ENCODE assay signal across 8 cellular contexts in genomic region chr9:125706661-125707539, GRCh38. TPM values are rescaled to one million over a fixed set of nuclear protein-coding genes. Genes with fewer than 3 reads are reported as not detected.
DNase-seq lines count a peak whose midpoint lies in the region; ATAC-seq and TF ChIP-seq lines count a peak whose summit lies in the region.

Gene MAPKAP1 (minus strand): TSS chr9:125707208. CDS start chr9:125672574, 34,634 bp downstream.

- H3K27ac ChIP-seq in OCI-LY3 (ENCODE audit: low read length) = peak within 1 kb of the TSS; percentile 45

- peak within 1 kb of the TSS; percentile 84 for H3K27ac Mint-ChIP-seq in endothelial cell (ENCODE audit: unreplicated experiment)
- H3K27ac Mint-ChIP-seq in mesothelial cell of epicardium = peak within 1 kb of the TSS; percentile 86

- H3K9ac ChIP-seq in OCI-LY3 (ENCODE audit: low read length) = peak within 1 kb of the TSS; percentile 88

- peaks cover 3% of the 10 kb centered on the region for H3K36me3 Mint-ChIP-seq in endothelial cell (ENCODE audit: low read depth, unreplicated experiment)
- H3K36me3 Mint-ChIP-seq in mesothelial cell of epicardium = peaks cover 5% of the 10 kb centered on the region

- no peaks in the 10 kb centered on the region; the same call in 1 of the 2 replicates for H4K20me1 ChIP-seq in OCI-LY3 (ENCODE audit: insufficient read depth, low read length)

- H3K4me1 Mint-ChIP-seq in endothelial cell (ENCODE audit: unreplicated experiment) (peaks cover 9% of the 10 kb centered on the region), mesothelial cell of epicardium (peaks cover 17% of the 10 kb centered on the region)

- H3K36me3 ChIP-seq in OCI-LY3 (replicated peaks; ENCODE audit: low read depth, low read length) = no peaks in the 10 kb centered on the region

- peaks cover 51% of the 10 kb centered on the region for H3K79me2 ChIP-seq in OCI-LY3 (ENCODE audit: low read length)

- H3K9me3 Mint-ChIP-seq in endothelial cell (ENCODE audit: unreplicated experiment) = no peaks in the 10 kb centered on the region
- H3K9me3 Mint-ChIP-seq in mesothelial cell of epicardium = no peaks in the 10 kb centered on the region

- peak within 1 kb of the TSS; percentile 96 for H3K4me3 ChIP-seq in OCI-LY3 (ENCODE audit: low read length)

- H3K4me3 Mint-ChIP-seq in endothelial cell (ENCODE audit: unreplicated experiment) = peak within 1 kb of the TSS; percentile 94
- peak within 1 kb of the TSS; percentile 80 for H3K4me3 Mint-ChIP-seq in mesothelial cell of epicardium

- no peaks in the 10 kb centered on the region for H3K9me3 ChIP-seq in OCI-LY3 (ENCODE audit: insufficient read depth, low read length)

- DNase-seq in DMS 273 treated with DMSO at 0.1 percent for 48 hours (lab: John Stamatoyannopoulos, UW) = peak; percentile 81
- DNase-seq in HuH-7.5 (ENCODE audit: low spot score) = peak; percentile 92
- peak; percentile 96 for DNase-seq in activated CD8-positive, alpha-beta memory T cell treated with anti-CD3 and anti-CD28 coated beads, Interleukin-2, amount 50 U/mL, for 48 hours
- peak; percentile 96 for DNase-seq in endothelial cell (ENCODE audit: low spot score)
- DNase-seq in mesothelial cell of epicardium (ENCODE audit: low spot score in 2 of 2, unreplicated experiment in 2 of 2) = peak; percentile 94 to 98
- DNase-seq in stimulated activated CD8-positive, alpha-beta memory T cell treated with anti-CD3 and anti-CD28 coated beads, Interleukin-15, amount 100 ng/mL, for 4 hours (ENCODE audit: low read depth in 2 of 2) = peak; percentile 87 to 90

- peak; percentile 90 for ATAC-seq in GM21528 (IDR thresholded peaks at IDR 0.05; ENCODE audit: low FRiP score, unreplicated experiment)

- H2AFZ ChIP-seq in OCI-LY3 (ENCODE audit: low read depth, low read length) = peak within 1 kb of the TSS; percentile 60

- peaks cover 32% of the 10 kb centered on the region for H3K4me1 ChIP-seq in OCI-LY3 (ENCODE audit: low read length)

- H3K4me2 ChIP-seq in OCI-LY3 (ENCODE audit: low read length) = peak within 1 kb of the TSS; percentile 90

- no peaks in the 10 kb centered on the region for H3K27me3 ChIP-seq in OCI-LY3 (ENCODE audit: low read depth, low read length)

- H3K27me3 Mint-ChIP-seq in endothelial cell (ENCODE audit: unreplicated experiment) = peaks cover 6% of the 10 kb centered on the region
- H3K27me3 Mint-ChIP-seq in mesothelial cell of epicardium (ENCODE audit: low read depth) = no peaks in the 10 kb centered on the region

- TF ChIP-seq CTCF in OCI-LY3 (IDR thresholded peaks at IDR 0.05; ENCODE audit: low read depth, low read length) (no peak), endothelial cell (IDR thresholded peaks at IDR 0.05; ENCODE audit: unreplicated experiment) (no peak), mesothelial cell of epicardium (IDR thresholded peaks at IDR 0.05; ENCODE audit: unreplicated experiment) (no peak)

RNA-seq across cellular contexts. Expression of gene MAPKAP1, which starts in this region (rescaled TPM):
- 74.6 TPM for total RNA-seq in endothelial cell (ENCODE audit: unreplicated experiment)
- 62.9 to 68.2 TPM (median 62.9 TPM) in 3 replicates for total RNA-seq in mesothelial cell of epicardium

Comparison
In these comparisons a context has a peak if more than half of its experiments do, and no peak if none do; other contexts are left out.
1. Peak in every context shown above with its lines: DNase-seq, ATAC-seq, H3K4me3 ChIP-seq and H3K27ac ChIP-seq.